10 cellular contexts compared by ENCODE assay signal in the genomic region with DNA sequence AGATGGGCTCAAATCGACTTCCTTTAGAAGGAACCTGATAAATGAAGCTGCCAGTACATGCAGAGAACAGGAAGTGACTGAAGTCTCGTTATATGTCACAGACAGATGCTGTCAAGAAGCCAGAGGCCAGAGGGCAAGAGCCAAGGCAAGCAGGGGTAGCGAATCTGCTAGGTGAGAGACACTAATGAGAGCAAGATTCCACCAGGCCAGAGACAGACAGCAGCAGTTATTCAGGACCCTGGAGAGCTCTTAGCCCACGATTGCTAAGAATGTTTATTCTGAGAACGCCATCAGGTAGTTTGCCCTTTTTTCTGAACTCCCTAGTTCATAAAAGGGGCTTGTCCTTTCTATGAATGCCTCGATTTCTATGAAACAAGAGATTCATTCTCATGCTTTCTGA.
A peak's percentile ranks its signal among the peaks of the same experiment; 100 is the strongest.
DNase-seq lines count a peak whose midpoint lies in the region; ATAC-seq, FAIRE-seq and TF ChIP-seq lines count a peak whose summit lies in the region.
"Had no signal": no experiment of that assay in that cellular context is flagged by ENCODE, and none has a peak within 500 bp of the region (broad histone marks: within the 10 kb centered on the region; RNA-seq: fewer than 3 reads in every experiment).

No MANE protein-coding gene starts in this region.

- ATAC-seq in GM18867 (IDR thresholded peaks at IDR 0.05; ENCODE audit: unreplicated experiment): no peak

- no peak overlapping the region for H3K27ac ChIP-seq in kidney (ENCODE audit: low read depth in 2 of 2, low read length in 2 of 2)

- no peak for FAIRE-seq in kidney (lab: Jason Lieb, UNC)
- FAIRE-seq: G401.6 had no signal

- in situ Hi-C loops in ACHN (cut with HindIII; ENCODE audit: low pct_ligation_motif_present, low pct_unique_long_range_greater_than_20kb, low sequenced_read_pairs): no loop called here

- H3K4me3 ChIP-seq in GM12865 (ENCODE audit: low read depth, low read length) (no peak overlapping the region), fibroblast of mammary gland (ENCODE audit: control insufficient read depth, low read depth, low read length) (no peak overlapping the region), kidney (ENCODE audit: low read length in 2 of 2) (no peak overlapping the region)

- no peak overlapping the region for H3K9ac ChIP-seq in kidney (ENCODE audit: low read length in 2 of 2)

- H3K9me3 ChIP-seq in kidney (ENCODE audit: control insufficient read depth in 1 of 2, low read length in 2 of 2): no peaks in the 10 kb centered on the region

- no peaks in the 10 kb centered on the region for H3K4me1 ChIP-seq in kidney (ENCODE audit: control insufficient read depth in 1 of 2, insufficient read depth in 1 of 2, low read depth in 1 of 2, low read length in 2 of 2)

- no peaks in the 10 kb centered on the region for H3K36me3 ChIP-seq in kidney (ENCODE audit: control insufficient read depth in 1 of 2, insufficient read depth in 2 of 2, low read length in 2 of 2)

- intact Hi-C loops in kidney (cut with DNase I): no loop called here

- DNase-seq in ACHN (peak; percentile 13), GM12865 (ENCODE audit: low read depth) (peak; percentile 10), RKO (ENCODE audit: low spot score) (peak; percentile 43), fibroblast of mammary gland (ENCODE audit: low read depth) (peak; percentile 10), ecto neural progenitor cell (ENCODE audit: low spot score) (no peak), kidney (no peak), hepatic stellate cell (ENCODE audit: low spot score) (no peak)
- DNase-seq: naive B cell had no signal

- TF ChIP-seq CTCF in GM12865 (IDR thresholded peaks at IDR 0.05; ENCODE audit: insufficient read depth, low read depth, low read length, missing control alignments) (no peak), fibroblast of mammary gland (conservative IDR thresholded peaks at IDR 0.05; ENCODE audit: control insufficient read depth, insufficient read depth, low read depth, low read length) (no peak), kidney (IDR thresholded peaks at IDR 0.05; ENCODE audit: borderline replicate concordance, extremely low read depth, insufficient read depth) (no peak)

Comparison
In these comparisons a context has a peak if more than half of its experiments do, and no peak if none do; other contexts are left out.
1. DNase-seq: peak in ACHN (single experiment), GM12865 (single experiment), RKO (single experiment) and fibroblast of mammary gland (single experiment); none in ecto neural progenitor cell (single experiment), kidney (single experiment) and hepatic stellate cell (single experiment).